In the genomic region with DNA sequence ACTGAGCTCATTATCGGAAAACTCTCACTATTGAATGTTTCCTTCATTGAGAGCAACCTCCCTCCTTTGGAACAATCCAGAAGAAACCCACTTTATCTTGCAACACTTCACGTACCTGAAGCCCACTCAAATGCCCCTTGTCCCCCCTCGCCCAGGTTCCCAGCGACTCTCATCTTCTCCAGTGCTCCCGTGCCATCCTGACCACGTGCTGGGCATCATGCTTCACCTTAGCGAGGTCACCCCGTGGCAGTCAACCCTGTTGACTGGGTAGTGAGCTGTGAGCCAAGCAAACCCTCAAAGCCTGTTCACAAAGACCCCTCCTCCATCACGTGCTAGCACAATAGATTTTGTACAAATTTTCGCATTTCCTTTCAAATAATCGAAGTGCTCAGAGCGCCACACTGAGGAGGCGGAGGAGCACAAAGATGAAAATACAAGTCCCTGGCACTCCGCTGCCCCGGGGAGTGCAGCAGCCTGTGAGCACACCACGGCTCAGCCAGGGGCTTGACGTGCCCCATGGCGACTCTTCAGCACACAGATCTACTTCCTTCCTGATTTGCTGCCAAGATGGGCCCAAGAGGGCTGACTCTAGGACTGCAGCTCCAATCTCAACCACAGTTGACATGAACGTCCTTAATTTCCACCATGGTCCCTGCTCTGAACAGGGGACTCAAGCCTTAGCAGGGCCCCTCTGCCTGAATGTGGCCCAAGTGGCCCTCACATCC, we compare ENCODE assay signal across 1 cellular context.
TF ChIP-seq lines count a peak whose summit lies in the region.

No MANE protein-coding gene starts in this region.

TF ChIP-seq in H1, 55 proteins besides CTCF, POLR2A, EP300 and RAD21:
- TF ChIP-seq ZNF274 (IDR thresholded peaks at IDR 0.05; ENCODE audit: borderline replicate concordance, extremely low read depth, low read length): no peak
- TF ChIP-seq, protein P1, sequence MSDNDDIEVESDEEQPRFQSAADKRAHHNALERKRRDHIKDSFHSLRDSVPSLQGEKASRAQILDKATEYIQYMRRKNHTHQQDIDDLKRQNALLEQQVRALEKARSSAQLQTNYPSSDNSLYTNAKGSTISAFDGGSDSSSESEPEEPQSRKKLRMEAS (IDR thresholded peaks at IDR 0.05): no peak
- TF ChIP-seq CHD1 (IDR thresholded peaks at IDR 0.05; ENCODE audit: low read depth, low read length): no peak
- TF ChIP-seq, protein P2, sequence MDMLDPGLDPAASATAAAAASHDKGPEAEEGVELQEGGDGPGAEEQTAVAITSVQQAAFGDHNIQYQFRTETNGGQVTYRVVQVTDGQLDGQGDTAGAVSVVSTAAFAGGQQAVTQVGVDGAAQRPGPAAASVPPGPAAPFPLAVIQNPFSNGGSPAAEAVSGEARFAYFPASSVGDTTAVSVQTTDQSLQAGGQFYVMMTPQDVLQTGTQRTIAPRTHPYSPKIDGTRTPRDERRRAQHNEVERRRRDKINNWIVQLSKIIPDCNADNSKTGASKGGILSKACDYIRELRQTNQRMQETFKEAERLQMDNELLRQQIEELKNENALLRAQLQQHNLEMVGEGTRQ (IDR thresholded peaks at IDR 0.05; ENCODE audit: low read length): no peak
- TF ChIP-seq CREB1 (IDR thresholded peaks at IDR 0.05): no peak
- no peak for TF ChIP-seq SIX5 (IDR thresholded peaks at IDR 0.05; ENCODE audit: low read depth, low read length)
- TF ChIP-seq SP2 (IDR thresholded peaks at IDR 0.05; ENCODE audit: low read length): no peak
- TF ChIP-seq HDAC6 (IDR thresholded peaks at IDR 0.05; ENCODE audit: low read depth, low read length): no peak
